Comparison of ENCODE assay signal across 20 cellular contexts in genomic region chr1:8450312-8450711, GRCh38.
"Had no signal": no experiment of that assay in that cellular context is flagged by ENCODE, and none has a peak within 500 bp of the region (broad histone marks: within the 10 kb centered on the region; RNA-seq: fewer than 3 reads in every experiment).

No MANE protein-coding gene starts in this region.

- H3K36me3 ChIP-seq: ovary, right lobe of liver had no signal

- ATAC-seq: naive thymus-derived CD8-positive, alpha-beta T cell; right lobe of liver; stimulated activated effector memory CD8-positive, alpha-beta T cell treated with anti-CD3 and anti-CD28 coated beads, Interleukin-12 subunit alpha, Interleukin-12 subunit beta, amount 100 ng/mL, for 72 hours had no signal

- H3K27ac ChIP-seq: ovary, right lobe of liver, WERI-Rb-1 had no signal

- H3K4me1 ChIP-seq: right lobe of liver had no signal

- H3K27me3 ChIP-seq: ovary, right lobe of liver, stomach, testis had no signal

- H3K4me3 ChIP-seq: ovary, right lobe of liver, stomach, testis had no signal

- H3K9me3 ChIP-seq: ovary, right lobe of liver, stomach, testis had no signal

- DNase-seq: activated CD4-positive, alpha-beta T cell treated with anti-CD3 and anti-CD28 coated beads, Interleukin-2, amount 50 U/mL, for 4 hours; activated naive CD4-positive, alpha-beta T cell; activated naive CD8-positive, alpha-beta T cell treated with anti-CD3 and anti-CD28 coated beads for 36 hours; activated T-cell treated with anti-CD3 and anti-CD28 coated beads for 4 hours; amniotic stem cell; caudate nucleus; hypothalamus; islet precursor cell; mesendoderm; naive thymus-derived CD8-positive, alpha-beta T cell; ovary; right lobe of liver; small intestine; stimulated activated CD4-positive, alpha-beta T cell treated with anti-CD3 and anti-CD28 coated beads, Interleukin-4, amount 100 ng/mL, for 24 hours; stomach; SW 1271; T-helper 2 cell; testis; WERI-Rb-1 had no signal
